In the genomic region with DNA sequence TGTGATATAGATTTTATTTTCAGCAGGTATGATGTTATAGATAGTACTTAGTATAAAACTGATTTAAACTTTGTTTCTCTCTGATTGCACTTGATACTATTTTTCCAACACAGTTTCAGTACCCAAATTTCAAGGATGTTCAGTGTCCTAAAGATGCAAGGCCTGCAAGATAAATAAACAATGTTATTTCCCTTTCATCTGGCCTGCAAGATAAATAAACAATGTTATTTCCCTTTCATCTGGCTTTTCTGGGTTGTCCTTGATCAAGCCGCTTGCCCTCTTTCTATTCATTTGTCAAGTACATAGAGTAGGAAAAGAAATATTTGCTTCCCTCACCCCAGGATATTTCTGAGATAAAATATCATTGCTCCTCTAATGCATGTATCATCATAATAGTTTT, we compare ENCODE assay signal across 29 cellular contexts.
"Had no signal": no experiment of that assay in that cellular context is flagged by ENCODE, and none has a peak within 500 bp of the region (broad histone marks: within the 10 kb centered on the region; RNA-seq: fewer than 3 reads in every experiment).

No MANE protein-coding gene starts in this region.

- DNase-seq: activated B cell treated with CpG ODN at 0.5 μM for 24 hours; activated CD4-positive, alpha-beta T cell treated with anti-CD3 and anti-CD28 coated beads for 1 hour; activated CD4-positive, alpha-beta T cell treated with anti-CD3 and anti-CD28 coated beads, Interleukin-2, amount 10 ng/mL, durations not matched to agents 24 days and 14 days; activated CD4-positive, alpha-beta T cell treated with anti-CD3 and anti-CD28 coated beads, Interleukin-2, amount 50 U/mL, for 48 hours; activated CD8-positive, alpha-beta memory T cell treated with anti-CD3 and anti-CD28 coated beads, Interleukin-2, amount 10 ng/mL, durations not matched to agents 7 days and 5 days; activated effector memory CD4-positive, alpha-beta T cell treated with Interleukin-2 at 50 U/mL for 16 hours; activated naive CD4-positive, alpha-beta T cell treated with anti-CD3 and anti-CD28 coated beads for 36 hours; activated T-cell treated with anti-CD3 and anti-CD28 coated beads, Interleukin-2, amount 50 U/mL, for 24 hours; amygdala; NCI-H1092; NCI-H1417; NCI-H1694; NCI-H2081; NCI-H2171; NCI-H226; NCI-H69; NK-92 treated with Interleukin-12 subunit alpha and Interleukin-12 subunit beta, amount 100 ng/mL, for 24 hours; Peyer's patch; Right ventricle myocardium superior; SJCRH30; T-helper 17 cell; T-helper 9 cell had no signal

- H3K9me3 Mint-ChIP-seq: activated B cell treated with CpG ODN at 0.5 μM for 24 hours; activated CD4-positive, alpha-beta T cell treated with anti-CD3 and anti-CD28 coated beads, Interleukin-2, amount 10 ng/mL, durations not matched to agents 24 days and 14 days; activated naive CD4-positive, alpha-beta T cell treated with anti-CD3 and anti-CD28 coated beads for 36 hours; activated T-helper 1 cell treated with anti-CD3 and anti-CD28 coated beads, Interleukin-12 subunit alpha, Interleukin-12 subunit beta, Interleukin-2, Interleukin-4 antibody, amounts not matched to agents 30 ng/mL and 10 ng/mL and 1 ng/mL, durations not matched to agents 14 hours and 24 hours and 36 hours; brain had no signal

- H3K4me1 Mint-ChIP-seq: activated CD4-positive, alpha-beta T cell treated with anti-CD3 and anti-CD28 coated beads, Interleukin-2, amount 10 ng/mL, durations not matched to agents 24 days and 14 days; activated CD8-positive, alpha-beta memory T cell treated with anti-CD3 and anti-CD28 coated beads, Interleukin-2, amount 10 ng/mL, durations not matched to agents 7 days and 5 days; central memory CD8-positive, alpha-beta T cell; T-helper 17 cell had no signal

- H3K4me3 ChIP-seq: Peyer's patch, SJCRH30 had no signal

- H3K4me2 ChIP-seq: KMS-11 had no signal

- H3K36me3 Mint-ChIP-seq: activated CD8-positive, alpha-beta memory T cell treated with anti-CD3 and anti-CD28 coated beads, Interleukin-2, amount 10 ng/mL, durations not matched to agents 7 days and 5 days; activated naive CD8-positive, alpha-beta T cell; brain had no signal

- ATAC-seq: activated CD8-positive, alpha-beta memory T cell treated with anti-CD3 and anti-CD28 coated beads, Interleukin-2, amount 10 ng/mL, durations not matched to agents 7 days and 5 days; SK-N-SH treated with all-trans-retinoic acid at 6 μM for 48 hours; T-helper 17 cell had no signal

- H3K27me3 ChIP-seq: Peyer's patch, SJCRH30 had no signal

- H3K27ac ChIP-seq: KMS-11, Peyer's patch, RWPE1, SJCRH30 had no signal

- H3K4me3 Mint-ChIP-seq: activated B cell treated with CpG ODN at 0.5 μM for 24 hours; activated CD4-positive, alpha-beta T cell treated with anti-CD3 and anti-CD28 coated beads, Interleukin-2, amount 10 ng/mL, durations not matched to agents 24 days and 14 days; activated CD8-positive, alpha-beta memory T cell treated with anti-CD3 and anti-CD28 coated beads, Interleukin-2, amount 10 ng/mL, durations not matched to agents 7 days and 5 days; activated naive CD4-positive, alpha-beta T cell treated with anti-CD3 and anti-CD28 coated beads for 36 hours; activated naive CD8-positive, alpha-beta T cell; activated T-cell treated with anti-CD3 and anti-CD28 coated beads, Interleukin-2, amount 50 U/mL, for 24 hours; activated T-helper 1 cell treated with anti-CD3 and anti-CD28 coated beads, Interleukin-12 subunit alpha, Interleukin-12 subunit beta, Interleukin-2, Interleukin-4 antibody, amounts not matched to agents 30 ng/mL and 10 ng/mL and 1 ng/mL, durations not matched to agents 14 hours and 24 hours and 36 hours; brain; central memory CD8-positive, alpha-beta T cell; T-helper 17 cell had no signal

- H3K27me3 Mint-ChIP-seq: activated CD8-positive, alpha-beta memory T cell treated with anti-CD3 and anti-CD28 coated beads, Interleukin-2, amount 10 ng/mL, durations not matched to agents 7 days and 5 days; central memory CD8-positive, alpha-beta T cell; T-helper 17 cell had no signal

- H3K9me3 ChIP-seq: Peyer's patch, SJCRH30 had no signal

- H3K27ac Mint-ChIP-seq: activated B cell treated with CpG ODN at 0.5 μM for 24 hours; activated CD4-positive, alpha-beta T cell treated with anti-CD3 and anti-CD28 coated beads, Interleukin-2, amount 10 ng/mL, durations not matched to agents 24 days and 14 days; activated CD8-positive, alpha-beta memory T cell treated with anti-CD3 and anti-CD28 coated beads, Interleukin-2, amount 10 ng/mL, durations not matched to agents 7 days and 5 days; activated naive CD4-positive, alpha-beta T cell treated with anti-CD3 and anti-CD28 coated beads for 36 hours; activated naive CD8-positive, alpha-beta T cell; activated T-cell treated with anti-CD3 and anti-CD28 coated beads, Interleukin-2, amount 50 U/mL, for 24 hours; brain; T-helper 17 cell had no signal

- H3K9ac ChIP-seq: KMS-11 had no signal

- H3K36me3 ChIP-seq: Peyer's patch, SJCRH30 had no signal
